In the genomic region with DNA sequence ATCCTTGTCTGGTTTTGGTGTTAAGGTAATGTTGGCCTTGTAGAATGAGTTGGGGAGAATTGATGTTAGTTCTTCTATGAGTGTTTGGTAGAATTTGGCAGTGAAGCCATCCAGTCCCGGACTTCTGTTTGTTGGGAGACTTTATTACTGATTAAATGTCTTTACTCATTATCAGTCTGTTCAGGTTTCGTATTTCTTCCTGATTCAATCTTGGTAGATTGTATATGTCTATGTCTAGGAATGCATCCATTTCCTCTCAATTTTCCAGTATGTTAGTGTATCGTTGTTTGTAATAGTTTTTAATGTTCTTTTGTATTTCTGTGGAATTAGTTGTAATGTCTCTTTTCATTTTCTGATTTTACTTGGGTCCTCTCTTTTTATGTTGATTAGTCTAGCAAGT, we compare ENCODE assay signal across 26 cellular contexts. TPM values are rescaled to one million over a fixed set of nuclear protein-coding genes. Genes with fewer than 3 reads are reported as not detected.
DNase-seq lines count a peak whose midpoint lies in the region; ATAC-seq and TF ChIP-seq lines count a peak whose summit lies in the region.
"Had no signal": no experiment of that assay in that cellular context is flagged by ENCODE, and none has a peak within 500 bp of the region (broad histone marks: within the 10 kb centered on the region; RNA-seq: fewer than 3 reads in every experiment).

No MANE protein-coding gene starts in this region.

- no peak for ATAC-seq in CD8-positive, alpha-beta T cell
- no peak for ATAC-seq in natural killer cell treated with Interleukin-12 subunit alpha and Interleukin-12 subunit beta and Interleukin-15 and Interleukin-18, amount 100 ng/mL, for 72 hours
- no peak for ATAC-seq in GM19463 (IDR thresholded peaks at IDR 0.05; ENCODE audit: unreplicated experiment)
- ATAC-seq: activated T-cell treated with anti-CD3 and anti-CD28 coated beads, Interleukin-2, amount 50 U/mL, for 72 hours; left lobe of liver; Right ventricle myocardium inferior had no signal

- no peak for TF ChIP-seq CTCF in CD8-positive, alpha-beta T cell (IDR thresholded peaks at IDR 0.05)
- no peak for TF ChIP-seq CTCF in OCI-LY7 (conservative IDR thresholded peaks at IDR 0.05; ENCODE audit: low read length)
- no peak for TF ChIP-seq CTCF in left ventricle myocardium inferior (IDR thresholded peaks at IDR 0.05; ENCODE audit: borderline replicate concordance)

- H3K4me2 ChIP-seq in OCI-LY7 (ENCODE audit: low read length), result peak overlapping the region; percentile 43

- H4K20me1 ChIP-seq in OCI-LY7 (ENCODE audit: insufficient read depth, low read length), result no peaks in the 10 kb centered on the region; the same call in 1 of the 2 replicates

- H3K4me1 ChIP-seq in CD8-positive, alpha-beta T cell (ENCODE audit: insufficient read depth, low read length), result peaks cover 32% of the 10 kb centered on the region
- H3K4me1 ChIP-seq in OCI-LY7 (ENCODE audit: insufficient read depth, low read length, poor library complexity, severe bottlenecking) (peaks cover 68% of the 10 kb centered on the region), left ventricle myocardium inferior (peaks cover 52% of the 10 kb centered on the region)
- H3K4me1 ChIP-seq: right atrium auricular region, uterus had no signal

- H3K4me3 ChIP-seq in CD8-positive, alpha-beta T cell (ENCODE audit: low read depth, low read length), result no peak overlapping the region
- H3K4me3 ChIP-seq in OCI-LY7 (ENCODE audit: low read depth, low read length, poor library complexity, severe bottlenecking), result no peak overlapping the region
- no peak overlapping the region for H3K4me3 ChIP-seq in left ventricle myocardium inferior
- H3K4me3 ChIP-seq: ascending aorta; BLaER1 treated with 17β-estradiol and CSF1 and Interleukin-3, amounts not matched to agents 10 nM and 100 nM; pancreas; right atrium auricular region; testis; uterus had no signal

- H3K36me3 Mint-ChIP-seq in CD8-positive, alpha-beta T cell, result peaks cover 55% of the 10 kb centered on the region
- H3K36me3 Mint-ChIP-seq in natural killer cell treated with Interleukin-12 subunit alpha and Interleukin-12 subunit beta and Interleukin-15 and Interleukin-18, amount 100 ng/mL, for 72 hours, result peaks cover 40% of the 10 kb centered on the region
- peaks cover 61% of the 10 kb centered on the region for H3K36me3 Mint-ChIP-seq in T-helper 2 cell treated with Interferon-gamma antibody and Interleukin-4, amounts not matched to agents 5 μg/mL and 100 μg/mL, for 36 hours (ENCODE audit: low read depth)

- H3K9me3 Mint-ChIP-seq in CD8-positive, alpha-beta T cell, result peaks cover 14% of the 10 kb centered on the region
- no peaks in the 10 kb centered on the region for H3K9me3 Mint-ChIP-seq in natural killer cell treated with Interleukin-12 subunit alpha and Interleukin-12 subunit beta and Interleukin-15 and Interleukin-18, amount 100 ng/mL, for 72 hours
- H3K9me3 Mint-ChIP-seq in T-helper 2 cell treated with Interferon-gamma antibody and Interleukin-4, amounts not matched to agents 5 μg/mL and 100 μg/mL, for 36 hours, result peaks cover 46% of the 10 kb centered on the region

- CTCF ChIA-PET in CD8-positive, alpha-beta T cell (lab: Charles Lee), result interaction anchor here (1.5 kb wide), 1 partner anchor 112 kb away, joined by 3 read pairs; no protein-coding TSS in a partner anchor
- CTCF ChIA-PET in OCI-LY7 (lab: Charles Lee; ENCODE audit: unreplicated experiment), result no interaction called here

- peaks cover 100% of the 10 kb centered on the region for H3K79me2 ChIP-seq in OCI-LY7 (ENCODE audit: insufficient read depth, low read depth, low read length)

- no peak overlapping the region for H2AFZ ChIP-seq in OCI-LY7 (ENCODE audit: low read length)

- no peaks in the 10 kb centered on the region for H3K27me3 Mint-ChIP-seq in CD8-positive, alpha-beta T cell (ENCODE audit: low read depth)
- no peaks in the 10 kb centered on the region for H3K27me3 Mint-ChIP-seq in natural killer cell treated with Interleukin-12 subunit alpha and Interleukin-12 subunit beta and Interleukin-15 and Interleukin-18, amount 100 ng/mL, for 72 hours
- no peaks in the 10 kb centered on the region for H3K27me3 Mint-ChIP-seq in T-helper 2 cell treated with Interferon-gamma antibody and Interleukin-4, amounts not matched to agents 5 μg/mL and 100 μg/mL, for 36 hours (ENCODE audit: low read depth)
- H3K27me3 Mint-ChIP-seq: activated naive CD4-positive, alpha-beta T cell treated with anti-CD3 and anti-CD28 coated beads, Interleukin-2, amount 10 ng/mL, durations not matched to agents 7 days and 5 days had no signal

- no peak overlapping the region for H3K27ac ChIP-seq in CD8-positive, alpha-beta T cell (ENCODE audit: low read depth, low read length)
- peak overlapping the region; percentile 57 for H3K27ac ChIP-seq in OCI-LY7 (ENCODE audit: low read depth, low read length, poor library complexity, severe bottlenecking)
- H3K27ac ChIP-seq in left ventricle myocardium inferior (replicated peaks), result no peak overlapping the region
- H3K27ac ChIP-seq: ascending aorta, pancreas, right atrium auricular region, testis, uterus had no signal

- intact Hi-C loops in CD8-positive, alpha-beta T cell (cut with DNase I, micrococcal nuclease), result loop anchor here in 1 of 2 experiments (2.0 kb wide), 1 partner anchor 13 kb away; no protein-coding TSS in a partner anchor
- intact Hi-C loops in OCI-LY7 (cut with micrococcal nuclease; ENCODE audit: unreplicated experiment), result loop anchor here (5.0 kb wide), 1 partner anchor 39 kb away; a partner anchor contains a TSS
- intact Hi-C loops in left ventricle myocardium inferior (cut with micrococcal nuclease), result no loop called here

- DNase-seq in CD8-positive, alpha-beta T cell, result no peak
- no peak for DNase-seq in OCI-LY7 (ENCODE audit: low spot score)
- peak; percentile 59 for DNase-seq in dermis blood vessel endothelial cell
- DNase-seq in natural killer cell treated with Interleukin-12 subunit alpha and Interleukin-12 subunit beta and Interleukin-15 and Interleukin-18, amount 100 ng/mL, for 72 hours (ENCODE audit: low spot score), result no peak
- no peak for DNase-seq in T-helper 2 cell treated with Interferon-gamma antibody and Interleukin-4, amounts not matched to agents 5 μg/mL and 100 μg/mL, for 36 hours (ENCODE audit: low spot score)
- no peak for DNase-seq in activated T-cell treated with anti-CD3 and anti-CD28 coated beads for 4 hours
- DNase-seq in left ventricle myocardium inferior, result no peak
- DNase-seq: activated naive CD4-positive, alpha-beta T cell treated with anti-CD3 and anti-CD28 coated beads, Interleukin-2, amount 10 ng/mL, durations not matched to agents 7 days and 5 days; activated T-cell treated with anti-CD3 and anti-CD28 coated beads, Interleukin-2, amount 50 U/mL, for 72 hours; caudate nucleus; head of caudate nucleus; KG1; NCI-H1417 treated with DMSO at 0.1 percent for 48 hours; pancreas; stimulated activated CD4-positive, alpha-beta T cell treated with anti-CD3 and anti-CD28 coated beads, Interleukin-2, amount 100 ng/mL, for 48 hours; stimulated activated naive CD4-positive, alpha-beta T cell; testis; uterus had no signal

- H3K4me1 Mint-ChIP-seq in CD8-positive, alpha-beta T cell (ENCODE audit: low read depth), result peaks cover 65% of the 10 kb centered on the region
- H3K4me1 Mint-ChIP-seq in natural killer cell treated with Interleukin-12 subunit alpha and Interleukin-12 subunit beta and Interleukin-15 and Interleukin-18, amount 100 ng/mL, for 72 hours (ENCODE audit: low read depth in 2 of 2), result peaks cover 50 to 61% of the 10 kb centered on the region in 2 donors
- peaks cover 40% of the 10 kb centered on the region for H3K4me1 Mint-ChIP-seq in T-helper 2 cell treated with Interferon-gamma antibody and Interleukin-4, amounts not matched to agents 5 μg/mL and 100 μg/mL, for 36 hours (ENCODE audit: low read depth)
- H3K4me1 Mint-ChIP-seq: nephron had no signal

- H3K27ac Mint-ChIP-seq in CD8-positive, alpha-beta T cell, result peak overlapping the region; percentile 47
- peak overlapping the region; percentile 11 to 36 for H3K27ac Mint-ChIP-seq in natural killer cell treated with Interleukin-12 subunit alpha and Interleukin-12 subunit beta and Interleukin-15 and Interleukin-18, amount 100 ng/mL, for 72 hours
- H3K27ac Mint-ChIP-seq in T-helper 2 cell treated with Interferon-gamma antibody and Interleukin-4, amounts not matched to agents 5 μg/mL and 100 μg/mL, for 36 hours, result no peak overlapping the region
- H3K27ac Mint-ChIP-seq: activated naive CD4-positive, alpha-beta T cell treated with anti-CD3 and anti-CD28 coated beads, Interleukin-2, amount 10 ng/mL, durations not matched to agents 7 days and 5 days; nephron had no signal

- H3K27me3 ChIP-seq in CD8-positive, alpha-beta T cell (ENCODE audit: insufficient read depth, low read length), result no peaks in the 10 kb centered on the region
- H3K27me3 ChIP-seq in left ventricle myocardium inferior (ENCODE audit: low read depth), result no peaks in the 10 kb centered on the region
- H3K27me3 ChIP-seq: ascending aorta; BLaER1 treated with 17β-estradiol and CSF1 and Interleukin-3, amounts not matched to agents 10 nM and 100 nM; pancreas; right atrium auricular region; testis; uterus had no signal

- H3K36me3 ChIP-seq in CD8-positive, alpha-beta T cell (ENCODE audit: insufficient read depth, low read length), result peaks cover 5% of the 10 kb centered on the region
- H3K36me3 ChIP-seq in OCI-LY7 (ENCODE audit: insufficient read depth, low read length) (peaks cover 74% of the 10 kb centered on the region), left ventricle myocardium inferior (peaks cover 7% of the 10 kb centered on the region)
- H3K36me3 ChIP-seq: pancreas, right atrium auricular region, uterus had no signal

- TSS peak; percentile 17 for BruUV-seq in OCI-LY7 (replicated peaks; lab: Mats Ljungman, UMichigan)

- POLR2A ChIA-PET in CD8-positive, alpha-beta T cell (lab: Charles Lee), result no interaction called here
- POLR2A ChIA-PET in OCI-LY7 (lab: Charles Lee), result interaction anchor here (0.7 to 0.8 kb wide), 2 partner anchors 39 to 793 kb away, joined by 3 read pairs; a partner anchor contains a TSS

- no peaks in the 10 kb centered on the region for H3K9me2 ChIP-seq in OCI-LY7 (ENCODE audit: insufficient read depth, low read length)

- H3K9me3 ChIP-seq in CD8-positive, alpha-beta T cell (ENCODE audit: low read length), result no peaks in the 10 kb centered on the region
- H3K9me3 ChIP-seq in OCI-LY7 (ENCODE audit: low read length) (peaks cover 61% of the 10 kb centered on the region), left ventricle myocardium inferior (replicated peaks) (peaks cover 34% of the 10 kb centered on the region)
- H3K9me3 ChIP-seq: testis had no signal

- H3K4me3 Mint-ChIP-seq in CD8-positive, alpha-beta T cell, result no peak overlapping the region
- no peak overlapping the region for H3K4me3 Mint-ChIP-seq in natural killer cell treated with Interleukin-12 subunit alpha and Interleukin-12 subunit beta and Interleukin-15 and Interleukin-18, amount 100 ng/mL, for 72 hours
- H3K4me3 Mint-ChIP-seq in T-helper 2 cell treated with Interferon-gamma antibody and Interleukin-4, amounts not matched to agents 5 μg/mL and 100 μg/mL, for 36 hours, result no peak overlapping the region
- H3K4me3 Mint-ChIP-seq: activated naive CD4-positive, alpha-beta T cell treated with anti-CD3 and anti-CD28 coated beads, Interleukin-2, amount 10 ng/mL, durations not matched to agents 7 days and 5 days; nephron had no signal

RNA-seq across cellular contexts. Expression of a gene that starts 39.4 kb away (rescaled TPM):
- total RNA-seq in CD8-positive, alpha-beta T cell, result 10 to 100 TPM; 54.8 to 68.7 TPM
- 24.9 and 35.2 TPM in 2 replicates for total RNA-seq in OCI-LY7 (2014; rRNA removed; shearing (Covaris generic))
- total RNA-seq in OCI-LY7 (2022) (38.1 and 46.2 TPM in 2 replicates), dermis blood vessel endothelial cell (102 and 150 TPM in 2 replicates), left ventricle myocardium inferior (23.6 TPM)
- total RNA-seq in natural killer cell treated with Interleukin-12 subunit alpha and Interleukin-12 subunit beta and Interleukin-15 and Interleukin-18, amount 100 ng/mL, for 72 hours, result 10 to 100 TPM; 41.2 to 63.6 TPM

RNA-seq across cellular contexts. Expression of a gene that starts 56.4 kb away (rescaled TPM):
- 1 to 10 TPM; 1.2 to 1.5 TPM for total RNA-seq in CD8-positive, alpha-beta T cell
- total RNA-seq in OCI-LY7 (2014; rRNA removed; shearing (Covaris generic)), result 0.59 and 1.1 TPM in 2 replicates
- total RNA-seq in OCI-LY7 (2022) (2.4 and 3.1 TPM in 2 replicates), dermis blood vessel endothelial cell (0.60 and 1.7 TPM in 2 replicates), left ventricle myocardium inferior (0.44 TPM)
- 1 to 10 TPM; 3.4 to 8.7 TPM for total RNA-seq in natural killer cell treated with Interleukin-12 subunit alpha and Interleukin-12 subunit beta and Interleukin-15 and Interleukin-18, amount 100 ng/mL, for 72 hours
- total RNA-seq: ascending aorta, epithelial cell of proximal tubule had no signal
